In genomic region chr17:40124279-40125141, GRCh38 we compare ENCODE assay signal across 8 cellular contexts. TPM values are rescaled to one million over a fixed set of nuclear protein-coding genes. Genes with fewer than 3 reads are reported as not detected.
DNase-seq lines count a peak whose midpoint lies in the region; ATAC-seq and TF ChIP-seq lines count a peak whose summit lies in the region.

No MANE protein-coding gene starts in this region.

- DNase-seq in activated naive CD4-positive, alpha-beta T cell treated with anti-CD3 and anti-CD28 coated beads, Interleukin-2, amount 10 ng/mL, durations not matched to agents 7 days and 5 days = peak; percentile 31
- no peak for DNase-seq in activated naive CD4-positive, alpha-beta T cell treated with Interleukin-2 at 50 U/mL for 16 hours
- DNase-seq in fibroblast of gingiva (ENCODE audit: low read depth) (peak; percentile 63), occipital lobe (lab: John Stamatoyannopoulos, UW) (peak; percentile 36), RKO (ENCODE audit: low spot score) (no peak), GM13976 (ENCODE audit: low spot score) (no peak)

- H3K27me3 ChIP-seq in SU-DHL-6 (ENCODE audit: low read length) = no peaks in the 10 kb centered on the region

- in situ Hi-C loops in GM13976 (cut with MboI; ENCODE audit: low sequenced_read_pairs, unreplicated experiment) = no loop called here

- no peaks in the 10 kb centered on the region for H3K9me3 Mint-ChIP-seq in activated naive CD4-positive, alpha-beta T cell treated with anti-CD3 and anti-CD28 coated beads, Interleukin-2, amount 10 ng/mL, durations not matched to agents 7 days and 5 days

- peak overlapping the region; percentile 37 for H3K27ac Mint-ChIP-seq in activated naive CD4-positive, alpha-beta T cell treated with anti-CD3 and anti-CD28 coated beads, Interleukin-2, amount 10 ng/mL, durations not matched to agents 7 days and 5 days

- peak overlapping the region; percentile 73 for H3K4me3 ChIP-seq in SU-DHL-6 (ENCODE audit: insufficient read depth, low read length, poor library complexity, severe bottlenecking)

- peak overlapping the region; percentile 85 for H3K4me2 ChIP-seq in SU-DHL-6 (ENCODE audit: low read depth, low read length, poor library complexity, severe bottlenecking)

- no peak for ATAC-seq in HG02885 (IDR thresholded peaks at IDR 0.05; ENCODE audit: poor library complexity, unreplicated experiment)

- peak overlapping the region; percentile 25; the same call in 1 of the 2 replicates for H3K27ac ChIP-seq in SU-DHL-6 (ENCODE audit: low read depth, low read length)

- H3K9me2 ChIP-seq in SU-DHL-6 (replicated peaks; ENCODE audit: insufficient read depth, low read length) = no peaks in the 10 kb centered on the region

- no peaks in the 10 kb centered on the region for H3K9me3 ChIP-seq in SU-DHL-6 (ENCODE audit: insufficient read depth, low read length)

- H3K79me2 ChIP-seq in SU-DHL-6 (ENCODE audit: insufficient read depth, low read length) = peaks cover 50% of the 10 kb centered on the region

- no peaks in the 10 kb centered on the region for H3K27me3 Mint-ChIP-seq in activated naive CD4-positive, alpha-beta T cell treated with anti-CD3 and anti-CD28 coated beads, Interleukin-2, amount 10 ng/mL, durations not matched to agents 7 days and 5 days

- peaks cover 4% of the 10 kb centered on the region; the same call in 1 of the 2 replicates for H4K20me1 ChIP-seq in SU-DHL-6 (ENCODE audit: low read depth, low read length)

- CTCF ChIA-PET in activated naive CD4-positive, alpha-beta T cell treated with anti-CD3 and anti-CD28 coated beads, Interleukin-2, amount 10 ng/mL, durations not matched to agents 7 days and 5 days (lab: Charles Lee) = interaction anchor here (2.7 to 3.0 kb wide), 4 partner anchors 9 to 44 kb away, joined by 9 to 34 read pairs (median 12); no protein-coding TSS in a partner anchor

- H3K4me1 Mint-ChIP-seq in activated naive CD4-positive, alpha-beta T cell treated with anti-CD3 and anti-CD28 coated beads, Interleukin-2, amount 10 ng/mL, durations not matched to agents 7 days and 5 days = peaks cover 37% of the 10 kb centered on the region

- H3K36me3 Mint-ChIP-seq in activated naive CD4-positive, alpha-beta T cell treated with anti-CD3 and anti-CD28 coated beads, Interleukin-2, amount 10 ng/mL, durations not matched to agents 7 days and 5 days = peaks cover 29% of the 10 kb centered on the region

- peak overlapping the region; percentile 98 for H3K9ac ChIP-seq in SU-DHL-6 (ENCODE audit: low read length)

- H2AFZ ChIP-seq in SU-DHL-6 (ENCODE audit: low read depth, low read length, severe bottlenecking) = no peak overlapping the region

- no peak for TF ChIP-seq CTCF in SU-DHL-6 (IDR thresholded peaks at IDR 0.05; ENCODE audit: insufficient read depth, low read length, poor library complexity, severe bottlenecking)
- no peak for TF ChIP-seq CTCF in GM13976 (IDR thresholded peaks at IDR 0.05; ENCODE audit: borderline replicate concordance, control extremely low read depth, extremely low read depth, insufficient read depth, missing control alignments)

- H3K36me3 ChIP-seq in SU-DHL-6 (ENCODE audit: low read length) = peaks cover 18% of the 10 kb centered on the region; the same call in 1 of the 2 replicates

- peaks cover 10% of the 10 kb centered on the region for H3F3A ChIP-seq in SU-DHL-6 (ENCODE audit: insufficient read depth)

- peak overlapping the region; percentile 83 for H3K4me3 Mint-ChIP-seq in activated naive CD4-positive, alpha-beta T cell treated with anti-CD3 and anti-CD28 coated beads, Interleukin-2, amount 10 ng/mL, durations not matched to agents 7 days and 5 days

RNA-seq across cellular contexts. Expression of gene MSL1, which starts 2.7 kb away (rescaled TPM):
- 89.2 TPM for total RNA-seq in occipital lobe

RNA-seq across cellular contexts. Expression of gene CASC3, which starts 15.8 kb away (rescaled TPM):
- 43.8 TPM for total RNA-seq in occipital lobe

RNA-seq across cellular contexts. Expression of gene NR1D1, which starts 24.1 kb away (rescaled TPM):
- 0.78 TPM for total RNA-seq in occipital lobe

RNA-seq across cellular contexts. Expression of gene RAPGEFL1, which starts 52.8 kb away (rescaled TPM):
- total RNA-seq in occipital lobe = 17.0 TPM

Comparison
In these comparisons a context has a peak if more than half of its experiments do, and no peak if none do; other contexts are left out.
1. DNase-seq: peak in activated naive CD4-positive, alpha-beta T cell treated with anti-CD3 and anti-CD28 coated beads, Interleukin-2, amount 10 ng/mL, durations not matched to agents 7 days and 5 days (single experiment), fibroblast of gingiva (single experiment) and occipital lobe (single experiment); none in activated naive CD4-positive, alpha-beta T cell treated with Interleukin-2 at 50 U/mL for 16 hours (single experiment), RKO (single experiment) and GM13976 (single experiment).